11 cellular contexts compared by ENCODE assay signal in the genomic region with DNA sequence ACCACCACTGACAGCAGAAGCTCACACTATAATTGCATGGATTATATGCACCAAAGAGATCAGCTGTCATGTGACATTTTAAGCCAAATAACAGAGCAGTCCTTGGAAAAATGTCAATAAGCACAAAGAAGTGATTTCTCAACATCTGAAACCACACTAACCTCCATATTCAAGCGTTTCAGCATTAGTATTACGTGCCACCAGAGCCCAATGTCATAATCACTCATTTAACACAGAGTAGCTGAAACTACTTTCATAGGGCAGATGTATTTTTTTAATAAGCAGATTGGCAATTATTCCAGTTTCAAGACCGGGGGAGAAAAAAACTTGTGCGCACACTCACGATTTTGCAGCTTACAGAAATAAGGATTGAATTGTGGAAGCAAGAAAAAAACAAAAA.
DNase-seq lines count a peak whose midpoint lies in the region; ATAC-seq and TF ChIP-seq lines count a peak whose summit lies in the region.
"Had no signal": no experiment of that assay in that cellular context is flagged by ENCODE, and none has a peak within 500 bp of the region (broad histone marks: within the 10 kb centered on the region; RNA-seq: fewer than 3 reads in every experiment).

No MANE protein-coding gene starts in this region.

- no peaks in the 10 kb centered on the region for H3K27me3 Mint-ChIP-seq in activated naive CD8-positive, alpha-beta T cell treated with anti-CD3 and anti-CD28 coated beads, Interleukin-2, amount 10 ng/mL, durations not matched to agents 7 days and 5 days

- TF ChIP-seq RAD21 in liver (IDR thresholded peaks at IDR 0.05): no peak

- intact Hi-C loops in colonic mucosa (cut with DNase I): no loop called here

- no peaks in the 10 kb centered on the region for H3K36me3 ChIP-seq in liver (ENCODE audit: control insufficient read depth in 4 of 4, insufficient read depth in 3 of 4, low read depth in 1 of 4, low read length in 3 of 4)
- H3K36me3 ChIP-seq in colonic mucosa: no peaks in the 10 kb centered on the region
- H3K36me3 ChIP-seq: heart left ventricle had no signal

- TF ChIP-seq CTCF in liver (IDR thresholded peaks at IDR 0.05; ENCODE audit: low read depth, low read length, missing input control) (no peak), colonic mucosa (IDR thresholded peaks at IDR 0.05) (no peak)

- H3K9ac ChIP-seq in liver (ENCODE audit: low read depth in 1 of 2, low read length in 2 of 2) (no peak overlapping the region), colonic mucosa (ENCODE audit: low read depth in 2 of 2, low read length in 2 of 2) (no peak overlapping the region)

- 55% methylated on average over 5 of the region's 5 CpGs for WGBS in liver

- ATAC-seq in activated naive CD8-positive, alpha-beta T cell treated with anti-CD3 and anti-CD28 coated beads, Interleukin-2, amount 10 ng/mL, durations not matched to agents 7 days and 5 days (ENCODE audit: low read depth): no peak
- ATAC-seq in GM21390 (IDR thresholded peaks at IDR 0.05; ENCODE audit: unreplicated experiment) (no peak), GM21825 (IDR thresholded peaks at IDR 0.05; ENCODE audit: unreplicated experiment) (no peak)
- ATAC-seq: SK-N-SH treated with all-trans-retinoic acid at 6 μM for 48 hours had no signal

- H3K9me3 ChIP-seq in liver (ENCODE audit: control insufficient read depth in 4 of 4, low read length in 3 of 4): no peaks in the 10 kb centered on the region
- no peaks in the 10 kb centered on the region for H3K9me3 ChIP-seq in colonic mucosa
- H3K9me3 ChIP-seq: heart left ventricle had no signal

- no peaks in the 10 kb centered on the region for H3K9me3 Mint-ChIP-seq in activated naive CD8-positive, alpha-beta T cell treated with anti-CD3 and anti-CD28 coated beads, Interleukin-2, amount 10 ng/mL, durations not matched to agents 7 days and 5 days

- peak overlapping the region; percentile 8 for H3K27ac Mint-ChIP-seq in activated naive CD8-positive, alpha-beta T cell treated with anti-CD3 and anti-CD28 coated beads, Interleukin-2, amount 10 ng/mL, durations not matched to agents 7 days and 5 days

- H3K4me3 Mint-ChIP-seq in activated naive CD8-positive, alpha-beta T cell treated with anti-CD3 and anti-CD28 coated beads, Interleukin-2, amount 10 ng/mL, durations not matched to agents 7 days and 5 days: no peak overlapping the region

- H3K4me1 Mint-ChIP-seq in activated naive CD8-positive, alpha-beta T cell treated with anti-CD3 and anti-CD28 coated beads, Interleukin-2, amount 10 ng/mL, durations not matched to agents 7 days and 5 days: peaks cover 47% of the 10 kb centered on the region

- H3K4me1 ChIP-seq in liver (ENCODE audit: control insufficient read depth in 4 of 4, insufficient read depth in 4 of 4, low read length in 3 of 4): peaks cover 0 to 3% (median 0%) of the 10 kb centered on the region in 4 donors
- H3K4me1 ChIP-seq in colonic mucosa: no peaks in the 10 kb centered on the region

- H3K4me3 ChIP-seq in liver (ENCODE audit: low read depth in 1 of 3, low read length in 3 of 3) (no peak overlapping the region), colonic mucosa (no peak overlapping the region)
- H3K4me3 ChIP-seq: heart left ventricle had no signal

- DNase-seq in AG20443 (ENCODE audit: low spot score): peak; percentile 41
- peak; percentile 39 for DNase-seq in KBM-7
- no peak for DNase-seq in activated naive CD8-positive, alpha-beta T cell treated with anti-CD3 and anti-CD28 coated beads, Interleukin-2, amount 10 ng/mL, durations not matched to agents 7 days and 5 days
- no peak for DNase-seq in colonic mucosa
- no peak for DNase-seq in activated gamma-delta T cell (lab: John Stamatoyannopoulos, UW)
- DNase-seq: heart left ventricle; stimulated activated naive CD4-positive, alpha-beta T cell treated with Interleukin-2 at 50 U/mL for 16 hours had no signal

- in situ Hi-C loops in KBM-7 (cut with MboI; ENCODE audit: low pct_unique_long_range_greater_than_20kb, low sequenced_read_pairs): no loop called here

- H3K27ac ChIP-seq in liver (ENCODE audit: low read depth in 1 of 2, low read length in 2 of 2): no peak overlapping the region
- no peak overlapping the region for H3K27ac ChIP-seq in colonic mucosa

- POLR2A ChIA-PET in activated naive CD8-positive, alpha-beta T cell treated with anti-CD3 and anti-CD28 coated beads, Interleukin-2, amount 10 ng/mL, durations not matched to agents 7 days and 5 days (lab: Charles Lee): interaction anchor here (1.0 to 1.2 kb wide), 2 partner anchors 9 to 29 kb away, joined by 3 read pairs; no protein-coding TSS in a partner anchor

- H3K27me3 ChIP-seq in liver (ENCODE audit: control insufficient read depth in 4 of 4, insufficient read depth in 4 of 4, low read length in 3 of 4): no peaks in the 10 kb centered on the region
- no peaks in the 10 kb centered on the region for H3K27me3 ChIP-seq in colonic mucosa
- H3K27me3 ChIP-seq: heart left ventricle had no signal

- peaks cover 13% of the 10 kb centered on the region for H3K36me3 Mint-ChIP-seq in activated naive CD8-positive, alpha-beta T cell treated with anti-CD3 and anti-CD28 coated beads, Interleukin-2, amount 10 ng/mL, durations not matched to agents 7 days and 5 days

TF ChIP-seq in liver, 16 proteins besides CTCF, POLR2A, EP300 and RAD21:
- TF ChIP-seq SP1 (IDR thresholded peaks at IDR 0.05) (no peak), TAF1 (conservative IDR thresholded peaks at IDR 0.05) (no peak), YY1 (IDR thresholded peaks at IDR 0.05) (peak; percentile 28), JUND (IDR thresholded peaks at IDR 0.05) (no peak), RXRA (IDR thresholded peaks at IDR 0.05) (no peak), NR2F2 (IDR thresholded peaks at IDR 0.05) (no peak), FOXA2 (IDR thresholded peaks at IDR 0.05) (peak; percentile 45)
- TF ChIP-seq, protein P1, sequence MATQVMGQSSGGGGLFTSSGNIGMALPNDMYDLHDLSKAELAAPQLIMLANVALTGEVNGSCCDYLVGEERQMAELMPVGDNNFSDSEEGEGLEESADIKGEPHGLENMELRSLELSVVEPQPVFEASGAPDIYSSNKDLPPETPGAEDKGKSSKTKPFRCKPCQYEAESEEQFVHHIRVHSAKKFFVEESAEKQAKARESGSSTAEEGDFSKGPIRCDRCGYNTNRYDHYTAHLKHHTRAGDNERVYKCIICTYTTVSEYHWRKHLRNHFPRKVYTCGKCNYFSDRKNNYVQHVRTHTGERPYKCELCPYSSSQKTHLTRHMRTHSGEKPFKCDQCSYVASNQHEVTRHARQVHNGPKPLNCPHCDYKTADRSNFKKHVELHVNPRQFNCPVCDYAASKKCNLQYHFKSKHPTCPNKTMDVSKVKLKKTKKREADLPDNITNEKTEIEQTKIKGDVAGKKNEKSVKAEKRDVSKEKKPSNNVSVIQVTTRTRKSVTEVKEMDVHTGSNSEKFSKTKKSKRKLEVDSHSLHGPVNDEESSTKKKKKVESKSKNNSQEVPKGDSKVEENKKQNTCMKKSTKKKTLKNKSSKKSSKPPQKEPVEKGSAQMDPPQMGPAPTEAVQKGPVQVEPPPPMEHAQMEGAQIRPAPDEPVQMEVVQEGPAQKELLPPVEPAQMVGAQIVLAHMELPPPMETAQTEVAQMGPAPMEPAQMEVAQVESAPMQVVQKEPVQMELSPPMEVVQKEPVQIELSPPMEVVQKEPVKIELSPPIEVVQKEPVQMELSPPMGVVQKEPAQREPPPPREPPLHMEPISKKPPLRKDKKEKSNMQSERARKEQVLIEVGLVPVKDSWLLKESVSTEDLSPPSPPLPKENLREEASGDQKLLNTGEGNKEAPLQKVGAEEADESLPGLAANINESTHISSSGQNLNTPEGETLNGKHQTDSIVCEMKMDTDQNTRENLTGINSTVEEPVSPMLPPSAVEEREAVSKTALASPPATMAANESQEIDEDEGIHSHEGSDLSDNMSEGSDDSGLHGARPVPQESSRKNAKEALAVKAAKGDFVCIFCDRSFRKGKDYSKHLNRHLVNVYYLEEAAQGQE (IDR thresholded peaks at IDR 0.05): no peak
- TF ChIP-seq, protein P2, sequence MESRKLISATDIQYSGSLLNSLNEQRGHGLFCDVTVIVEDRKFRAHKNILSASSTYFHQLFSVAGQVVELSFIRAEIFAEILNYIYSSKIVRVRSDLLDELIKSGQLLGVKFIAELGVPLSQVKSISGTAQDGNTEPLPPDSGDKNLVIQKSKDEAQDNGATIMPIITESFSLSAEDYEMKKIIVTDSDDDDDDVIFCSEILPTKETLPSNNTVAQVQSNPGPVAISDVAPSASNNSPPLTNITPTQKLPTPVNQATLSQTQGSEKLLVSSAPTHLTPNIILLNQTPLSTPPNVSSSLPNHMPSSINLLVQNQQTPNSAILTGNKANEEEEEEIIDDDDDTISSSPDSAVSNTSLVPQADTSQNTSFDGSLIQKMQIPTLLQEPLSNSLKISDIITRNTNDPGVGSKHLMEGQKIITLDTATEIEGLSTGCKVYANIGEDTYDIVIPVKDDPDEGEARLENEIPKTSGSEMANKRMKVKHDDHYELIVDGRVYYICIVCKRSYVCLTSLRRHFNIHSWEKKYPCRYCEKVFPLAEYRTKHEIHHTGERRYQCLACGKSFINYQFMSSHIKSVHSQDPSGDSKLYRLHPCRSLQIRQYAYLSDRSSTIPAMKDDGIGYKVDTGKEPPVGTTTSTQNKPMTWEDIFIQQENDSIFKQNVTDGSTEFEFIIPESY (IDR thresholded peaks at IDR 0.05): no peak
- TF ChIP-seq, protein P3, sequence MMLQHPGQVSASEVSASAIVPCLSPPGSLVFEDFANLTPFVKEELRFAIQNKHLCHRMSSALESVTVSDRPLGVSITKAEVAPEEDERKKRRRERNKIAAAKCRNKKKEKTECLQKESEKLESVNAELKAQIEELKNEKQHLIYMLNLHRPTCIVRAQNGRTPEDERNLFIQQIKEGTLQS (IDR thresholded peaks at IDR 0.05): no peak

Comparison
In these comparisons a context has a peak if more than half of its experiments do, and no peak if none do; other contexts are left out.
1. DNase-seq: peak in AG20443 (single experiment) and KBM-7 (single experiment); none in activated naive CD8-positive, alpha-beta T cell treated with anti-CD3 and anti-CD28 coated beads, Interleukin-2, amount 10 ng/mL, durations not matched to agents 7 days and 5 days (single experiment), colonic mucosa (single experiment) and activated gamma-delta T cell (single experiment).